14 cellular contexts compared by ENCODE assay signal in the genomic region with DNA sequence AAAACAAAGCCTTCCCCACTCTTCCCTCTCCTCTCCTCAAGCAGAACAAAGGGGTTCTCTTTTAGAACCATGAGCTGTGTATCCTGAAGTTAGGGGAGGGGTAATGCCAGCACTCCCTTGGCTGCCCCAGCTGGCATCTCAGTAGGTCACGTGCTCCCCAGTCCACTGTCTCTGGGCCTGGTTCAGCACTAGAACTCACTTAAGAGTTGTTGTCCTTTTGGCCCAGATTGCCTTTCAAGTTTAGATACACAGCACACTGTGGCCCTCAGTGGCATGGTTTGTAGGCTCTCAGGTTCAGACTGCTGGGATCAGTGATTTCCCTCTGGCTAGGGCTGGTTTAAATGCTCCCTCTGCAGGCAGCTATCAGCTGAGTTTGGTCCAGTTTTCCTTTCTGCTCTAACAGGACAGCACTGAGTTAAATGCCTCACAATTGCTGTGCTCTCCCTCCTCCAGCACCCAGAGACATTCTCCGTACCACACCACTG.
DNase-seq lines count a peak whose midpoint lies in the region; ATAC-seq and TF ChIP-seq lines count a peak whose summit lies in the region.
"Had no signal": no experiment of that assay in that cellular context is flagged by ENCODE, and none has a peak within 500 bp of the region (broad histone marks: within the 10 kb centered on the region; RNA-seq: fewer than 3 reads in every experiment).

No MANE protein-coding gene starts in this region.

- ATAC-seq in left lobe of liver, result peak; percentile 88
- ATAC-seq: naive thymus-derived CD4-positive, alpha-beta T cell; PC-3 had no signal

- peak; percentile 6 for DNase-seq in AG10803 (ENCODE audit: low read depth)
- peak; percentile 8 for DNase-seq in HT1080 (ENCODE audit: low read depth)
- peak; percentile 9 for DNase-seq in endothelial cell (ENCODE audit: low spot score)
- peak; percentile 50 for DNase-seq in left lobe of liver (ENCODE audit: low spot score)
- no peak for DNase-seq in NCI-H1105 treated with DMSO at 0.1 percent for 48 hours (lab: John Stamatoyannopoulos, UW)
- DNase-seq in DMS79 treated with DMSO at 0.1 percent for 48 hours (lab: John Stamatoyannopoulos, UW), result no peak
- no peak for DNase-seq in activated naive CD8-positive, alpha-beta T cell treated with anti-CD3 and anti-CD28 coated beads for 36 hours
- no peak for DNase-seq in HEK293T (ENCODE audit: extremely low spot score)
- DNase-seq: activated naive CD8-positive, alpha-beta T cell treated with anti-CD3 and anti-CD28 coated beads, Interleukin-2, amount 10 ng/mL, durations not matched to agents 7 days and 5 days; naive thymus-derived CD4-positive, alpha-beta T cell; NCI-H2107; PC-3; uterus had no signal

- H3K36me3 Mint-ChIP-seq in endothelial cell (ENCODE audit: low read depth, unreplicated experiment), result no peaks in the 10 kb centered on the region
- no peaks in the 10 kb centered on the region for H3K36me3 Mint-ChIP-seq in activated naive CD8-positive, alpha-beta T cell treated with anti-CD3 and anti-CD28 coated beads for 36 hours
- H3K36me3 Mint-ChIP-seq: activated naive CD8-positive, alpha-beta T cell treated with anti-CD3 and anti-CD28 coated beads, Interleukin-2, amount 10 ng/mL, durations not matched to agents 7 days and 5 days had no signal

- no peak overlapping the region for H3K4me3 ChIP-seq in AG10803 (ENCODE audit: low read length)
- H3K4me3 ChIP-seq: uterus had no signal

- no peak overlapping the region for H3K27ac Mint-ChIP-seq in endothelial cell (ENCODE audit: unreplicated experiment)
- no peak overlapping the region for H3K27ac Mint-ChIP-seq in activated naive CD8-positive, alpha-beta T cell treated with anti-CD3 and anti-CD28 coated beads for 36 hours
- H3K27ac Mint-ChIP-seq: activated naive CD8-positive, alpha-beta T cell treated with anti-CD3 and anti-CD28 coated beads, Interleukin-2, amount 10 ng/mL, durations not matched to agents 7 days and 5 days; B cell; naive thymus-derived CD4-positive, alpha-beta T cell had no signal

- CTCF ChIA-PET in HEK293T (lab: Yijun Ruan, JAX), result no interaction called here

- POLR2A ChIA-PET in HEK293T (lab: Yijun Ruan, JAX), result no interaction called here

- H3K4me1 Mint-ChIP-seq in endothelial cell (ENCODE audit: unreplicated experiment), result no peaks in the 10 kb centered on the region
- H3K4me1 Mint-ChIP-seq in activated naive CD8-positive, alpha-beta T cell treated with anti-CD3 and anti-CD28 coated beads for 36 hours, result no peaks in the 10 kb centered on the region
- H3K4me1 Mint-ChIP-seq: activated naive CD8-positive, alpha-beta T cell treated with anti-CD3 and anti-CD28 coated beads, Interleukin-2, amount 10 ng/mL, durations not matched to agents 7 days and 5 days; B cell; naive thymus-derived CD4-positive, alpha-beta T cell had no signal

- TF ChIP-seq CTCF in AG10803 (conservative IDR thresholded peaks at IDR 0.05; ENCODE audit: low read length) (peak; percentile 38), endothelial cell (IDR thresholded peaks at IDR 0.05; ENCODE audit: unreplicated experiment) (no peak)

- no peaks in the 10 kb centered on the region for H3K9me3 Mint-ChIP-seq in endothelial cell (ENCODE audit: unreplicated experiment)
- H3K9me3 Mint-ChIP-seq in activated naive CD8-positive, alpha-beta T cell treated with anti-CD3 and anti-CD28 coated beads for 36 hours, result peaks cover 1% of the 10 kb centered on the region

- H3K27me3 Mint-ChIP-seq in endothelial cell (ENCODE audit: unreplicated experiment), result no peaks in the 10 kb centered on the region
- H3K27me3 Mint-ChIP-seq in activated naive CD8-positive, alpha-beta T cell treated with anti-CD3 and anti-CD28 coated beads for 36 hours, result peaks cover 14% of the 10 kb centered on the region

- H3K4me3 Mint-ChIP-seq in endothelial cell (ENCODE audit: unreplicated experiment), result no peak overlapping the region
- H3K4me3 Mint-ChIP-seq in activated naive CD8-positive, alpha-beta T cell treated with anti-CD3 and anti-CD28 coated beads for 36 hours, result no peak overlapping the region
- H3K4me3 Mint-ChIP-seq: activated naive CD8-positive, alpha-beta T cell treated with anti-CD3 and anti-CD28 coated beads, Interleukin-2, amount 10 ng/mL, durations not matched to agents 7 days and 5 days; B cell; naive thymus-derived CD4-positive, alpha-beta T cell had no signal

TF ChIP-seq in HEK293T, 16 proteins besides CTCF, POLR2A, EP300 and RAD21:
- TF ChIP-seq ELF4 (IDR thresholded peaks at IDR 0.05), result no peak
- TF ChIP-seq, protein P1, sequence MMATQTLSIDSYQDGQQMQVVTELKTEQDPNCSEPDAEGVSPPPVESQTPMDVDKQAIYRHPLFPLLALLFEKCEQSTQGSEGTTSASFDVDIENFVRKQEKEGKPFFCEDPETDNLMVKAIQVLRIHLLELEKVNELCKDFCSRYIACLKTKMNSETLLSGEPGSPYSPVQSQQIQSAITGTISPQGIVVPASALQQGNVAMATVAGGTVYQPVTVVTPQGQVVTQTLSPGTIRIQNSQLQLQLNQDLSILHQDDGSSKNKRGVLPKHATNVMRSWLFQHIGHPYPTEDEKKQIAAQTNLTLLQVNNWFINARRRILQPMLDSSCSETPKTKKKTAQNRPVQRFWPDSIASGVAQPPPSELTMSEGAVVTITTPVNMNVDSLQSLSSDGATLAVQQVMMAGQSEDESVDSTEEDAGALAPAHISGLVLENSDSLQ (IDR thresholded peaks at IDR 0.05), result no peak
- no peak for TF ChIP-seq SUZ12 (IDR thresholded peaks at IDR 0.05)
- no peak for TF ChIP-seq HDGF (IDR thresholded peaks at IDR 0.05; ENCODE audit: borderline replicate concordance)

Comparison
In these comparisons a context has a peak if more than half of its experiments do, and no peak if none do; other contexts are left out.
1. DNase-seq: peak in AG10803 (single experiment), HT1080 (single experiment), endothelial cell (single experiment) and left lobe of liver (single experiment); none in NCI-H1105 treated with DMSO at 0.1 percent for 48 hours (single experiment), DMS79 treated with DMSO at 0.1 percent for 48 hours (single experiment), activated naive CD8-positive, alpha-beta T cell treated with anti-CD3 and anti-CD28 coated beads for 36 hours (single experiment) and HEK293T (single experiment).